ENCODE assay signal across 8 cellular contexts in genomic region chr21:44801468-44802395, GRCh38. TPM values are rescaled to one million over a fixed set of nuclear protein-coding genes. Genes with fewer than 3 reads are reported as not detected.
DNase-seq lines count a peak whose midpoint lies in the region; ATAC-seq and TF ChIP-seq lines count a peak whose summit lies in the region.

UBE2G2 (minus strand) TSS chr21:44801820; CDS start chr21:44801748, 72 bp downstream.

- peak within 1 kb of the TSS; percentile 89 for H2AFZ ChIP-seq in trophoblast cell (ENCODE audit: insufficient read depth, low read length, poor library complexity)

- H3K27ac ChIP-seq in trophoblast cell (ENCODE audit: low read depth, low read length) (no peak within 1 kb of the TSS), tibial artery (peak within 1 kb of the TSS; percentile 62 to 77)

- H4K12ac ChIP-seq in trophoblast cell (ENCODE audit: low read depth, low read length), result peak within 1 kb of the TSS; percentile 93

- H3K4me3 ChIP-seq in HFF-Myc (replicated peaks; ENCODE audit: low read depth, low read length) (peak within 1 kb of the TSS; percentile 93), trophoblast cell (ENCODE audit: low read depth, low read length) (peak within 1 kb of the TSS; percentile 93), tibial artery (peak within 1 kb of the TSS; percentile 81 to 86)

- H2BK5ac ChIP-seq in trophoblast cell (ENCODE audit: low read depth, low read length, poor library complexity), result peak within 1 kb of the TSS; percentile 74

- peak within 1 kb of the TSS; percentile 72 for H3K4me2 ChIP-seq in trophoblast cell (ENCODE audit: low read length)

- H3K14ac ChIP-seq in trophoblast cell (ENCODE audit: low read length), result peak within 1 kb of the TSS; percentile 86

- H3K18ac ChIP-seq in trophoblast cell (ENCODE audit: low read length), result peak within 1 kb of the TSS; percentile 58

- H3K4ac ChIP-seq in trophoblast cell (ENCODE audit: low read depth, low read length), result peak within 1 kb of the TSS; percentile 80

- peak within 1 kb of the TSS; percentile 21 for H2AK5ac ChIP-seq in trophoblast cell (ENCODE audit: low read length)

- peak; percentile 98 for ATAC-seq in Right ventricle myocardium superior (ENCODE audit: poor library complexity)

- DNase-seq in GF-D8 (lab: John Stamatoyannopoulos, UW), result peak; percentile 56
- no peak for DNase-seq in HFF-Myc (ENCODE audit: extremely low read depth, low read depth)
- DNase-seq in NCI-H1092 treated with DMSO at 0.1 percent for 48 hours (lab: John Stamatoyannopoulos, UW), result peak; percentile 84
- peak; percentile 76 for DNase-seq in SW480 (ENCODE audit: low spot score)
- DNase-seq in activated naive CD8-positive, alpha-beta T cell treated with anti-CD3 and anti-CD28 coated beads, Interleukin-2, amount 50 U/mL, for 16 hours (ENCODE audit: low read depth, low spot score), result peak; percentile 70
- DNase-seq in Right ventricle myocardium superior, result peak; percentile 90
- DNase-seq in trophoblast cell, result peak; percentile 64 to 84
- DNase-seq in tibial artery, result peak; percentile 70 to 87

- no peaks in the 10 kb centered on the region for H3K9me3 ChIP-seq in trophoblast cell (ENCODE audit: insufficient read depth, low read depth, low read length)
- no peaks in the 10 kb centered on the region for H3K9me3 ChIP-seq in tibial artery

- H4K8ac ChIP-seq in trophoblast cell (ENCODE audit: low read depth, low read length), result peak within 1 kb of the TSS; percentile 94

- no peak within 1 kb of the TSS for H2BK12ac ChIP-seq in trophoblast cell (ENCODE audit: low read length)

- H3K27me3 ChIP-seq in trophoblast cell (ENCODE audit: insufficient read depth, low read length) (no peaks in the 10 kb centered on the region), tibial artery (no peaks in the 10 kb centered on the region)

- H3K79me2 ChIP-seq in trophoblast cell (ENCODE audit: control insufficient read depth, insufficient read depth, low read length, poor library complexity), result peaks cover 13% of the 10 kb centered on the region

- H3K4me1 ChIP-seq in trophoblast cell (ENCODE audit: control insufficient read depth in 1 of 2, insufficient read depth in 2 of 2, low read length in 2 of 2), result peaks cover 6 to 11% of the 10 kb centered on the region in 2 experiments
- peaks cover 0 to 30% (median 24%) of the 10 kb centered on the region in 4 donors for H3K4me1 ChIP-seq in tibial artery

- no CpG with 5 or more reads among the region's 97 CpGs for WGBS in trophoblast cell (ENCODE audit: extremely low coverage, insufficient coverage, insufficient read length)

- no peak within 1 kb of the TSS for H3K23ac ChIP-seq in trophoblast cell (ENCODE audit: low read length)

- intact Hi-C loops in Right ventricle myocardium superior (cut with DNase I) (loop anchor here (5.0 kb wide), 1 partner anchor 76 kb away; no protein-coding TSS in a partner anchor), tibial artery (cut with DNase I; ENCODE audit: low total_unique reads) (loop anchor here (5.0 kb wide), 1 partner anchor 76 kb away; no protein-coding TSS in a partner anchor)

- H3K36me3 ChIP-seq in trophoblast cell (ENCODE audit: control insufficient read depth in 1 of 2, insufficient read depth in 2 of 2, low read length in 2 of 2) (peaks cover 14 to 23% of the 10 kb centered on the region in 2 experiments), tibial artery (peaks cover 18 to 40% (median 18%) of the 10 kb centered on the region in 3 donors)

- peak within 1 kb of the TSS; percentile 89 for H4K91ac ChIP-seq in trophoblast cell (ENCODE audit: low read depth, low read length)

- peaks cover 6% of the 10 kb centered on the region for H3K79me1 ChIP-seq in trophoblast cell (ENCODE audit: low read length)

- peak within 1 kb of the TSS; percentile 47 for H2BK120ac ChIP-seq in trophoblast cell (ENCODE audit: insufficient read depth, low read length, poor library complexity)

- peak within 1 kb of the TSS; percentile 87 for H3K9ac ChIP-seq in trophoblast cell (ENCODE audit: low read length)

- TF ChIP-seq CTCF in HFF-Myc (IDR thresholded peaks at IDR 0.05; ENCODE audit: low read depth, low read length, missing control alignments), result no peak
- TF ChIP-seq CTCF in tibial artery (IDR thresholded peaks at IDR 0.05), result no peak

RNA-seq across cellular contexts. Expression of gene UBE2G2, which starts in this region (rescaled TPM):
- total RNA-seq in Right ventricle myocardium superior, result 64.5 TPM
- 31.5 and 32.1 TPM in 2 replicates for polyA plus RNA-seq in trophoblast cell (2013)
